Comparison of ENCODE assay signal across 1 cellular context in the genomic region with DNA sequence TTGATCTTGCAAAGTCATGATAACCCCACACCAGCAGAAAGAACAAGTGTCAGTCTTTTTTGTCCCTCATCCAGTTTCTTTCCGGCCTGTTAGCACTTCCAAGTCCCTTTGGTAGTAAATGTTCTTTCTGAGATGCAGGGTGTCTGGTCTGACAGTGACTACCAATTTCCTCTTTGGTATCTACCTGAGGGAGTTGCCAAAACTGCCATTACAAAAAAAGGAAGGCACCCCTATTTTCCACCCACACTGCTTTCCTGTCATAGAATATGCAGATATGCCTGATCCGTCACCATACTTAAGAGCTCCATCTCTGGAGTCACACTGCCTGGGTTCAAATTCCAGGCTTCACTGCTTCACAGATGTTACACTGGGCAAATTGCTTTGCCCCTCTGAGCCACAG.
TF ChIP-seq lines count a peak whose summit lies in the region.

No MANE protein-coding gene starts in this region.

TF ChIP-seq in WTC11, 78 proteins besides CTCF, POLR2A, EP300 and RAD21 (continued from another document):
- TF ChIP-seq, protein P1, sequence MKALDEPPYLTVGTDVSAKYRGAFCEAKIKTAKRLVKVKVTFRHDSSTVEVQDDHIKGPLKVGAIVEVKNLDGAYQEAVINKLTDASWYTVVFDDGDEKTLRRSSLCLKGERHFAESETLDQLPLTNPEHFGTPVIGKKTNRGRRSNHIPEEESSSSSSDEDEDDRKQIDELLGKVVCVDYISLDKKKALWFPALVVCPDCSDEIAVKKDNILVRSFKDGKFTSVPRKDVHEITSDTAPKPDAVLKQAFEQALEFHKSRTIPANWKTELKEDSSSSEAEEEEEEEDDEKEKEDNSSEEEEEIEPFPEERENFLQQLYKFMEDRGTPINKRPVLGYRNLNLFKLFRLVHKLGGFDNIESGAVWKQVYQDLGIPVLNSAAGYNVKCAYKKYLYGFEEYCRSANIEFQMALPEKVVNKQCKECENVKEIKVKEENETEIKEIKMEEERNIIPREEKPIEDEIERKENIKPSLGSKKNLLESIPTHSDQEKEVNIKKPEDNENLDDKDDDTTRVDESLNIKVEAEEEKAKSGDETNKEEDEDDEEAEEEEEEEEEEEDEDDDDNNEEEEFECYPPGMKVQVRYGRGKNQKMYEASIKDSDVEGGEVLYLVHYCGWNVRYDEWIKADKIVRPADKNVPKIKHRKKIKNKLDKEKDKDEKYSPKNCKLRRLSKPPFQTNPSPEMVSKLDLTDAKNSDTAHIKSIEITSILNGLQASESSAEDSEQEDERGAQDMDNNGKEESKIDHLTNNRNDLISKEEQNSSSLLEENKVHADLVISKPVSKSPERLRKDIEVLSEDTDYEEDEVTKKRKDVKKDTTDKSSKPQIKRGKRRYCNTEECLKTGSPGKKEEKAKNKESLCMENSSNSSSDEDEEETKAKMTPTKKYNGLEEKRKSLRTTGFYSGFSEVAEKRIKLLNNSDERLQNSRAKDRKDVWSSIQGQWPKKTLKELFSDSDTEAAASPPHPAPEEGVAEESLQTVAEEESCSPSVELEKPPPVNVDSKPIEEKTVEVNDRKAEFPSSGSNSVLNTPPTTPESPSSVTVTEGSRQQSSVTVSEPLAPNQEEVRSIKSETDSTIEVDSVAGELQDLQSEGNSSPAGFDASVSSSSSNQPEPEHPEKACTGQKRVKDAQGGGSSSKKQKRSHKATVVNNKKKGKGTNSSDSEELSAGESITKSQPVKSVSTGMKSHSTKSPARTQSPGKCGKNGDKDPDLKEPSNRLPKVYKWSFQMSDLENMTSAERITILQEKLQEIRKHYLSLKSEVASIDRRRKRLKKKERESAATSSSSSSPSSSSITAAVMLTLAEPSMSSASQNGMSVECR (CRISPR knock-in tag; IDR thresholded peaks at IDR 0.05; ENCODE audit: borderline replicate concordance), result no peak
- no peak for TF ChIP-seq ZNF671 (CRISPR knock-in tag; IDR thresholded peaks at IDR 0.05)
- TF ChIP-seq ZNF423 (CRISPR knock-in tag; IDR thresholded peaks at IDR 0.05), result no peak
- TF ChIP-seq NFE2L1 (CRISPR knock-in tag; IDR thresholded peaks at IDR 0.05), result no peak
- TF ChIP-seq, protein P2, sequence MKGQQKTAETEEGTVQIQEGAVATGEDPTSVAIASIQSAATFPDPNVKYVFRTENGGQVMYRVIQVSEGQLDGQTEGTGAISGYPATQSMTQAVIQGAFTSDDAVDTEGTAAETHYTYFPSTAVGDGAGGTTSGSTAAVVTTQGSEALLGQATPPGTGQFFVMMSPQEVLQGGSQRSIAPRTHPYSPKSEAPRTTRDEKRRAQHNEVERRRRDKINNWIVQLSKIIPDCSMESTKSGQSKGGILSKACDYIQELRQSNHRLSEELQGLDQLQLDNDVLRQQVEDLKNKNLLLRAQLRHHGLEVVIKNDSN (CRISPR knock-in tag; IDR thresholded peaks at IDR 0.05), result no peak
- no peak for TF ChIP-seq FOXJ3 (CRISPR knock-in tag; IDR thresholded peaks at IDR 0.05; ENCODE audit: borderline replicate concordance)
- no peak for TF ChIP-seq ZNF219 (CRISPR knock-in tag; IDR thresholded peaks at IDR 0.05; ENCODE audit: borderline replicate concordance)
